ENCODE assay signal across 24 cellular contexts in genomic region chrY:7719271-7719670, GRCh38.
DNase-seq lines count a peak whose midpoint lies in the region; ATAC-seq, FAIRE-seq and TF ChIP-seq lines count a peak whose summit lies in the region.
"Had no signal": no experiment of that assay in that cellular context is flagged by ENCODE, and none has a peak within 500 bp of the region (broad histone marks: within the 10 kb centered on the region; RNA-seq: fewer than 3 reads in every experiment).

No MANE protein-coding gene starts in this region.

- no peaks in the 10 kb centered on the region for H3K4me1 Mint-ChIP-seq in activated CD4-positive, alpha-beta T cell treated with anti-CD3 and anti-CD28 coated beads, Interleukin-2, amount 10 ng/mL, durations not matched to agents 24 days and 14 days
- H3K4me1 Mint-ChIP-seq: activated naive CD8-positive, alpha-beta T cell treated with anti-CD3 and anti-CD28 coated beads, Interleukin-2, amount 10 ng/mL, durations not matched to agents 7 days and 5 days had no signal

- no peak overlapping the region for H3K4me3 ChIP-seq in cardiac fibroblast (replicated peaks in 1 of 2; ENCODE audit: low read depth in 2 of 2, low read length in 2 of 2)
- H3K4me3 ChIP-seq in heart right ventricle: no peak overlapping the region
- no peak overlapping the region for H3K4me3 ChIP-seq in esophagus muscularis mucosa
- H3K4me3 ChIP-seq: hepatocyte, sigmoid colon, upper lobe of left lung had no signal

- intact Hi-C loops in heart right ventricle (cut with DNase I) (no loop called here), esophagus muscularis mucosa (cut with DNase I) (no loop called here)
- intact Hi-C loops in activated CD4-positive, alpha-beta T cell treated with anti-CD3 and anti-CD28 coated beads, Interleukin-2, amount 10 ng/mL, durations not matched to agents 24 days and 14 days (cut with micrococcal nuclease): no loop called here

- no peak overlapping the region for H3K27ac Mint-ChIP-seq in activated CD4-positive, alpha-beta T cell treated with anti-CD3 and anti-CD28 coated beads, Interleukin-2, amount 10 ng/mL, durations not matched to agents 24 days and 14 days
- H3K27ac Mint-ChIP-seq: activated naive CD8-positive, alpha-beta T cell treated with anti-CD3 and anti-CD28 coated beads, Interleukin-2, amount 10 ng/mL, durations not matched to agents 7 days and 5 days; activated T-helper 2 cell treated with anti-CD3 and anti-CD28 coated beads, Interferon-gamma antibody, Interleukin-2, Interleukin-4, amounts not matched to agents 10 μg/mL and 5 μg/mL and 100 μg/mL, durations not matched to agents 14 hours and 24 hours and 36 hours; CD14-positive monocyte; naive thymus-derived CD8-positive, alpha-beta T cell; stimulated activated naive CD8-positive, alpha-beta T cell treated with anti-CD3 and anti-CD28 coated beads, Interleukin-15, Interleukin-2, amounts not matched to agents 100 ng/mL and 50 ng/mL, for 24 hours had no signal

- H3K27me3 ChIP-seq in heart right ventricle (no peaks in the 10 kb centered on the region), esophagus muscularis mucosa (no peaks in the 10 kb centered on the region)
- H3K27me3 ChIP-seq: hepatocyte, sigmoid colon, upper lobe of left lung had no signal

- H3K27ac ChIP-seq in heart right ventricle: no peak overlapping the region
- no peak overlapping the region for H3K27ac ChIP-seq in esophagus muscularis mucosa (replicated peaks in 1 of 4)
- H3K27ac ChIP-seq: hepatocyte, upper lobe of left lung had no signal

- H3K9me3 ChIP-seq in heart right ventricle (no peaks in the 10 kb centered on the region), esophagus muscularis mucosa (no peaks in the 10 kb centered on the region)
- H3K9me3 ChIP-seq: sigmoid colon, upper lobe of left lung had no signal

- H3K27me3 Mint-ChIP-seq in activated CD4-positive, alpha-beta T cell treated with anti-CD3 and anti-CD28 coated beads, Interleukin-2, amount 10 ng/mL, durations not matched to agents 24 days and 14 days: no peaks in the 10 kb centered on the region
- H3K27me3 Mint-ChIP-seq: activated naive CD8-positive, alpha-beta T cell treated with anti-CD3 and anti-CD28 coated beads, Interleukin-2, amount 10 ng/mL, durations not matched to agents 7 days and 5 days; stimulated activated naive CD8-positive, alpha-beta T cell treated with anti-CD3 and anti-CD28 coated beads, Interleukin-15, Interleukin-2, amounts not matched to agents 100 ng/mL and 50 ng/mL, for 24 hours had no signal

- DNase-seq in A172 (ENCODE audit: low spot score) (peak; percentile 87), LHCN-M2 (ENCODE audit: low read depth) (peak; percentile 83), cardiac fibroblast (ENCODE audit: low read depth in 2 of 2) (peak; percentile 71 to 85), heart right ventricle (no peak), GDM1 (lab: John Stamatoyannopoulos, UW) (no peak), esophagus muscularis mucosa (ENCODE audit: extremely low spot score) (no peak)
- no peak for DNase-seq in activated CD4-positive, alpha-beta T cell treated with anti-CD3 and anti-CD28 coated beads, Interleukin-2, amount 10 ng/mL, durations not matched to agents 24 days and 14 days
- DNase-seq: activated CD4-positive, alpha-beta T cell treated with anti-CD3 and anti-CD28 coated beads for 48 hours; activated naive CD8-positive, alpha-beta T cell treated with anti-CD3 and anti-CD28 coated beads, Interleukin-2, amount 10 ng/mL, durations not matched to agents 7 days and 5 days; mammary epithelial cell; MV-4-11; naive thymus-derived CD8-positive, alpha-beta T cell; NCI-H187; NCI-H345; sigmoid colon; stimulated activated CD4-positive, alpha-beta T cell treated with anti-CD3 and anti-CD28 coated beads, Interleukin-2, amount 100 ng/mL, for 24 hours; upper lobe of left lung had no signal

- no peaks in the 10 kb centered on the region for H3K9me3 Mint-ChIP-seq in activated CD4-positive, alpha-beta T cell treated with anti-CD3 and anti-CD28 coated beads, Interleukin-2, amount 10 ng/mL, durations not matched to agents 24 days and 14 days
- H3K9me3 Mint-ChIP-seq: activated naive CD8-positive, alpha-beta T cell treated with anti-CD3 and anti-CD28 coated beads, Interleukin-2, amount 10 ng/mL, durations not matched to agents 7 days and 5 days; activated T-helper 2 cell treated with anti-CD3 and anti-CD28 coated beads, Interferon-gamma antibody, Interleukin-2, Interleukin-4, amounts not matched to agents 10 μg/mL and 5 μg/mL and 100 μg/mL, durations not matched to agents 14 hours and 24 hours and 36 hours; CD14-positive monocyte; naive thymus-derived CD8-positive, alpha-beta T cell; stimulated activated naive CD8-positive, alpha-beta T cell treated with anti-CD3 and anti-CD28 coated beads, Interleukin-15, Interleukin-2, amounts not matched to agents 100 ng/mL and 50 ng/mL, for 24 hours had no signal

- no peak for TF ChIP-seq POLR2A in esophagus muscularis mucosa (IDR thresholded peaks at IDR 0.05; ENCODE audit: low read depth)

- H3K4me3 Mint-ChIP-seq in activated CD4-positive, alpha-beta T cell treated with anti-CD3 and anti-CD28 coated beads, Interleukin-2, amount 10 ng/mL, durations not matched to agents 24 days and 14 days: no peak overlapping the region
- H3K4me3 Mint-ChIP-seq: activated naive CD8-positive, alpha-beta T cell treated with anti-CD3 and anti-CD28 coated beads, Interleukin-2, amount 10 ng/mL, durations not matched to agents 7 days and 5 days; CD14-positive monocyte; naive thymus-derived CD8-positive, alpha-beta T cell; stimulated activated naive CD8-positive, alpha-beta T cell treated with anti-CD3 and anti-CD28 coated beads, Interleukin-15, Interleukin-2, amounts not matched to agents 100 ng/mL and 50 ng/mL, for 24 hours had no signal

- TF ChIP-seq CTCF in cardiac fibroblast (IDR thresholded peaks at IDR 0.05; ENCODE audit: low read depth, low read length) (no peak), heart right ventricle (IDR thresholded peaks at IDR 0.05) (no peak), esophagus muscularis mucosa (IDR thresholded peaks at IDR 0.05) (no peak)

- WGBS in heart right ventricle, 2 donors: 42 to 62% methylated on average over 2 of the region's 2 CpGs
- no CpG with 5 or more reads among the region's 2 CpGs for WGBS in esophagus muscularis mucosa

- peaks cover 0 to 3% (median 0%) of the 10 kb centered on the region in 9 donors for H3K4me1 ChIP-seq in heart right ventricle
- H3K4me1 ChIP-seq in esophagus muscularis mucosa: peaks cover 0 to 19% (median 3%) of the 10 kb centered on the region in 4 donors
- H3K4me1 ChIP-seq: upper lobe of left lung had no signal

- no peak for TF ChIP-seq EP300 in esophagus muscularis mucosa (IDR thresholded peaks at IDR 0.05)

- no peaks in the 10 kb centered on the region for H3K36me3 Mint-ChIP-seq in activated CD4-positive, alpha-beta T cell treated with anti-CD3 and anti-CD28 coated beads, Interleukin-2, amount 10 ng/mL, durations not matched to agents 24 days and 14 days (ENCODE audit: low read depth)
- H3K36me3 Mint-ChIP-seq: activated naive CD8-positive, alpha-beta T cell treated with anti-CD3 and anti-CD28 coated beads, Interleukin-2, amount 10 ng/mL, durations not matched to agents 7 days and 5 days; CD14-positive monocyte; naive thymus-derived CD8-positive, alpha-beta T cell had no signal

- FAIRE-seq in islet of Langerhans (lab: Jason Lieb, UNC): peak; percentile 76
- FAIRE-seq: A204.1, keratinocyte had no signal

- ATAC-seq in heart right ventricle: no peak
- ATAC-seq: naive thymus-derived CD8-positive, alpha-beta T cell had no signal

- H3K36me3 ChIP-seq in heart right ventricle (no peaks in the 10 kb centered on the region), esophagus muscularis mucosa (no peaks in the 10 kb centered on the region)
- H3K36me3 ChIP-seq: sigmoid colon, upper lobe of left lung had no signal

Comparison
In these comparisons a context has a peak if more than half of its experiments do, and no peak if none do; other contexts are left out.
1. DNase-seq: peak in A172 (single experiment), LHCN-M2 (single experiment) and cardiac fibroblast (2 of 2); none in heart right ventricle (0 of 2), activated CD4-positive, alpha-beta T cell treated with anti-CD3 and anti-CD28 coated beads, Interleukin-2, amount 10 ng/mL, durations not matched to agents 24 days and 14 days (single experiment), GDM1 (single experiment) and esophagus muscularis mucosa (single experiment).